30 cellular contexts compared by ENCODE assay signal in genomic region chr1:18132707-18133066, GRCh38. TPM values are rescaled to one million over a fixed set of nuclear protein-coding genes. Genes with fewer than 3 reads are reported as not detected.
"Had no signal": no experiment of that assay in that cellular context is flagged by ENCODE, and none has a peak within 500 bp of the region (broad histone marks: within the 10 kb centered on the region; RNA-seq: fewer than 3 reads in every experiment).

No MANE protein-coding gene starts in this region.

- H3K4me2 ChIP-seq: smooth muscle cell had no signal

- H2AFZ ChIP-seq: parathyroid adenoma had no signal

- H3K36me3 Mint-ChIP-seq: natural killer cell had no signal

- H3K9me3 ChIP-seq: gastrocnemius medialis, lower lobe of right lung, right atrium auricular region, suprapubic skin, transverse colon, upper lobe of right lung, vagina had no signal

- DNase-seq: cortex of kidney; effector memory CD8-positive, alpha-beta T cell; foreskin fibroblast; gastrocnemius medialis; head of caudate nucleus; left cardiac atrium; left ventricle myocardium superior; lower lobe of right lung; natural killer cell; stimulated activated CD4-positive, alpha-beta T cell treated with anti-CD3 and anti-CD28 coated beads, Interleukin-12 subunit alpha, Interleukin-12 subunit beta, amount 100 ng/mL, for 4 hours; stimulated activated CD4-positive, alpha-beta T cell treated with anti-CD3 and anti-CD28 coated beads, Interleukin-1b, Interleukin-23, amount 100 ng/mL, for 48 hours; stimulated activated CD4-positive, alpha-beta T cell treated with anti-CD3 and anti-CD28 coated beads, Interleukin-4, amount 100 ng/mL, for 1 hour; stimulated activated CD8-positive, alpha-beta memory T cell treated with anti-CD3 and anti-CD28 coated beads, Interleukin-4, amount 100 ng/mL, for 48 hours; stimulated activated naive CD4-positive, alpha-beta T cell; stimulated activated naive CD8-positive, alpha-beta T cell treated with anti-CD3 and anti-CD28 coated beads, Interleukin-15, amount 100 ng/mL, for 72 hours; transverse colon; upper lobe of right lung had no signal

- H3K9me3 Mint-ChIP-seq: effector memory CD8-positive, alpha-beta T cell; natural killer cell had no signal

- H3K36me3 ChIP-seq: gastrocnemius medialis, lower lobe of right lung, right atrium auricular region, suprapubic skin, transverse colon, upper lobe of right lung, vagina had no signal

- H3K4me3 Mint-ChIP-seq: effector memory CD8-positive, alpha-beta T cell; natural killer cell; stimulated activated naive CD8-positive, alpha-beta T cell treated with anti-CD3 and anti-CD28 coated beads, Interleukin-15, amount 100 ng/mL, for 72 hours had no signal

- H3K9ac ChIP-seq: parathyroid adenoma had no signal

- ATAC-seq: effector memory CD8-positive, alpha-beta T cell; esophagus mucosa; gastrocnemius medialis; left cardiac atrium; left ventricle myocardium superior; lower lobe of right lung; sciatic nerve; stimulated activated naive CD8-positive, alpha-beta T cell treated with anti-CD3 and anti-CD28 coated beads, Interleukin-15, amount 100 ng/mL, for 72 hours had no signal

- H3K4me3 ChIP-seq: gastrocnemius medialis, lower lobe of right lung, right atrium auricular region, smooth muscle cell, suprapubic skin, transverse colon, upper lobe of right lung had no signal

- H3K79me2 ChIP-seq: parathyroid adenoma had no signal

- H3K27me3 ChIP-seq: right atrium auricular region, vagina had no signal

- H3K4me1 Mint-ChIP-seq: natural killer cell; stimulated activated naive CD8-positive, alpha-beta T cell treated with anti-CD3 and anti-CD28 coated beads, Interleukin-15, amount 100 ng/mL, for 72 hours had no signal

- H3K4me1 ChIP-seq: gastrocnemius medialis, lower lobe of right lung, parathyroid adenoma, right atrium auricular region, suprapubic skin, upper lobe of right lung had no signal

- H3K27ac Mint-ChIP-seq: effector memory CD8-positive, alpha-beta T cell; natural killer cell; progenitor cell of endocrine pancreas; stimulated activated naive CD8-positive, alpha-beta T cell treated with anti-CD3 and anti-CD28 coated beads, Interleukin-15, amount 100 ng/mL, for 72 hours had no signal

- H3K27ac ChIP-seq: epithelial cell of prostate, gastrocnemius medialis, lower lobe of right lung, parathyroid adenoma, right atrium auricular region, suprapubic skin, transverse colon, upper lobe of right lung had no signal

RNA-seq across cellular contexts. Expression of gene IGSF21, which starts 25.1 kb away (rescaled TPM):
- total RNA-seq: dermis microvascular lymphatic vessel endothelial cell, esophagus mucosa, glomerular endothelial cell, kidney epithelial cell, natural killer cell, osteoblast, progenitor cell of endocrine pancreas, smooth muscle cell had no signal
- polyA plus RNA-seq: smooth muscle cell had no signal
